ENCODE assay signal across 16 cellular contexts in the genomic region with DNA sequence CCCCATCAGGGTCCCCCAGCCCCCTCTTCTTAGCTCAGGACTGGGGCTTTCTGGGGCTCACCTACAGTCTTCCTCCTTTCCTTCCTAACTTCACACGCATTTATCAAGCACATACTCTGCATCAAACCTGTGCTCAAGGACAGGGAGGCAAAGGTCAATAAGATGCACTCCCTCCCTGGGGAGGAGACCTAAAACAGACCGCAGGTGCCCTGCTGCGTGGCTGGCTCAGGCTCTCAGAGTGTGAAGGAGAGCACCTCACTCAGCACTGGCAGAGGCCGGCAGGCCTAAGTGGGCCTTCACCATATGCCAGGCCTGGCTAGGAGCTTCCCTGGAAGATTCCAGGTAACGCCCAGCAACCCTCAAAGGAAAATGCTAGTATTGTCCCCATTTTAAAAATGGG. TPM values are rescaled to one million over a fixed set of nuclear protein-coding genes. Genes with fewer than 3 reads are reported as not detected.
DNase-seq lines count a peak whose midpoint lies in the region; ATAC-seq and TF ChIP-seq lines count a peak whose summit lies in the region.
"Had no signal": no experiment of that assay in that cellular context is flagged by ENCODE, and none has a peak within 500 bp of the region (broad histone marks: within the 10 kb centered on the region; RNA-seq: fewer than 3 reads in every experiment).

No MANE protein-coding gene starts in this region.

- H4K20me1 ChIP-seq in mammary epithelial cell (ENCODE audit: insufficient read depth, low read length) = no peaks in the 10 kb centered on the region

- intact Hi-C loops in breast epithelium (cut with DNase I; ENCODE audit: low total_unique reads) (loop anchor here (5.0 to 10.0 kb wide), 2 partner anchors 66 to 769 kb away; no protein-coding TSS in a partner anchor), mammary epithelial cell (cut with micrococcal nuclease) (loop anchor here (10.0 kb wide), 3 partner anchors 174 to 326 kb away; a partner anchor contains a TSS)

- no peaks in the 10 kb centered on the region for H3K9me3 ChIP-seq in breast epithelium
- H3K9me3 ChIP-seq in mammary epithelial cell (replicated peaks; ENCODE audit: insufficient read depth, low read length) = no peaks in the 10 kb centered on the region
- no peaks in the 10 kb centered on the region for H3K9me3 ChIP-seq in mucosa of rectum (ENCODE audit: control insufficient read depth in 2 of 2, low read length in 2 of 2)

- H3K4me3 ChIP-seq in breast epithelium (no peak overlapping the region), mammary epithelial cell (replicated peaks in 1 of 3; ENCODE audit: insufficient read depth in 1 of 3, low read depth in 2 of 3, low read length in 3 of 3) (no peak overlapping the region), mucosa of rectum (ENCODE audit: low read length in 2 of 2) (no peak overlapping the region)

- no peak for ATAC-seq in HG03432 (IDR thresholded peaks at IDR 0.05; ENCODE audit: unreplicated experiment)

- dilution Hi-C loops in mammary epithelial cell (cut with HindIII; ENCODE audit: low sequenced_read_pairs) = no loop called here

- DNase-seq in breast epithelium (ENCODE audit: low spot score in 2 of 2) (no peak), mammary epithelial cell (no peak), cerebellum (ENCODE audit: low spot score) (peak; percentile 34), 8988T (no peak), activated gamma-delta T cell treated with Interleukin-2 at 50 U/mL for 16 hours (no peak)
- no peak for DNase-seq in activated T-cell treated with anti-CD3 and anti-CD28 coated beads, Interleukin-2, amount 50 U/mL, for 48 hours
- DNase-seq: MM.1S; NCI-H1105; NCI-H1694 treated with DMSO at 0.1 percent for 48 hours; NK-92 treated with Interleukin-12 subunit alpha and Interleukin-12 subunit beta, amount 100 ng/mL, for 24 hours; OCI-M1; SIG-M5 had no signal

- no TSS peak for BruUV-seq in mammary epithelial cell (replicated peaks; lab: Mats Ljungman, UMichigan)

- H3K4me2 ChIP-seq in mammary epithelial cell (ENCODE audit: insufficient read depth, low read depth, low read length) = no peak overlapping the region

- H3K27me3 ChIP-seq in breast epithelium = no peaks in the 10 kb centered on the region
- no peaks in the 10 kb centered on the region for H3K27me3 ChIP-seq in mammary epithelial cell (ENCODE audit: insufficient read depth, low read length)
- H3K27me3 ChIP-seq in mucosa of rectum (ENCODE audit: control insufficient read depth in 2 of 2, insufficient read depth in 2 of 2, low read length in 2 of 2) = no peaks in the 10 kb centered on the region

- WGBS in mammary epithelial cell (ENCODE audit: low coverage, missing lambda C conversion rate) = 100% methylated on average over 2 of the region's 5 CpGs

- H2AFZ ChIP-seq in mammary epithelial cell (ENCODE audit: low read depth, low read length) = no peak overlapping the region

- no peak overlapping the region for H3K9ac ChIP-seq in mammary epithelial cell (ENCODE audit: insufficient read depth, low read length)
- no peak overlapping the region for H3K9ac ChIP-seq in mucosa of rectum (ENCODE audit: low read depth in 1 of 2, low read length in 2 of 2)

- no peaks in the 10 kb centered on the region for H3K36me3 ChIP-seq in breast epithelium
- H3K36me3 ChIP-seq in mammary epithelial cell (ENCODE audit: insufficient read depth, low read length) = no peaks in the 10 kb centered on the region
- H3K36me3 ChIP-seq in mucosa of rectum (ENCODE audit: control insufficient read depth in 2 of 2, insufficient read depth in 2 of 2, low read length in 2 of 2) = no peaks in the 10 kb centered on the region

- TF ChIP-seq POLR2A in breast epithelium (IDR thresholded peaks at IDR 0.05) = no peak

- TF ChIP-seq CTCF in breast epithelium (IDR thresholded peaks at IDR 0.05) = no peak
- no peak for TF ChIP-seq CTCF in mammary epithelial cell (conservative IDR thresholded peaks at IDR 0.05 in 1 of 2, IDR thresholded peaks at IDR 0.05 in 1 of 2; ENCODE audit: extremely low read depth in 1 of 2, insufficient read depth in 1 of 2, low read depth in 1 of 2, low read length in 2 of 2)

- H3K27ac ChIP-seq in breast epithelium = peak overlapping the region; percentile 16 to 56
- no peak overlapping the region for H3K27ac ChIP-seq in mammary epithelial cell (ENCODE audit: insufficient read depth, low read depth, low read length)
- peak overlapping the region; percentile 52 to 67 for H3K27ac ChIP-seq in mucosa of rectum (ENCODE audit: low read depth in 2 of 2, low read length in 2 of 2)
- H3K27ac ChIP-seq: C4-2B had no signal

- CTCF ChIA-PET in mammary epithelial cell (lab: Charles Lee; ENCODE audit: low non-redundant PET) = no interaction called here

- H3K79me2 ChIP-seq in mammary epithelial cell (ENCODE audit: insufficient read depth, low read length) = no peaks in the 10 kb centered on the region

- H3K4me1 ChIP-seq in breast epithelium = no peaks in the 10 kb centered on the region
- H3K4me1 ChIP-seq in mammary epithelial cell (ENCODE audit: insufficient read depth, low read length) = peaks cover 3% of the 10 kb centered on the region
- H3K4me1 ChIP-seq in mucosa of rectum (ENCODE audit: control insufficient read depth in 2 of 2, insufficient read depth in 2 of 2, low read length in 2 of 2) = peaks cover 8 to 14% of the 10 kb centered on the region in 2 donors

- in situ Hi-C loops in mammary epithelial cell (cut with MboI; ENCODE audit: low sequenced_read_pairs in 2 of 2) = no loop called here

RNA-seq across cellular contexts. Expression of a gene that starts 16.5 kb away (rescaled TPM):
- total RNA-seq in breast epithelium (under 1 TPM in 2 of 3 donors, not detected in 1; 0.15 to 0.80 TPM), mammary epithelial cell (not detected), cerebellum (not detected)
- not detected for polyA plus RNA-seq in mammary epithelial cell
- not detected for polyA minus RNA-seq in mammary epithelial cell
- total RNA-seq: RPMI7951 had no signal
